ENCODE assay signal across 9 cellular contexts in genomic region chr4:158778065-158778711, GRCh38.
DNase-seq lines count a peak whose midpoint lies in the region; ATAC-seq lines count a peak whose summit lies in the region.
"Had no signal": no experiment of that assay in that cellular context is flagged by ENCODE, and none has a peak within 500 bp of the region (broad histone marks: within the 10 kb centered on the region; RNA-seq: fewer than 3 reads in every experiment).

No MANE protein-coding gene starts in this region.

- H3K9ac ChIP-seq in adipocyte (ENCODE audit: low read length): peak overlapping the region; percentile 31

- DNase-seq in adipocyte (ENCODE audit: low read depth): no peak
- DNase-seq in NCI-H2196 (lab: John Stamatoyannopoulos, UW; ENCODE audit: unreplicated experiment): no peak
- DNase-seq in AG08396 (ENCODE audit: low spot score): no peak
- no peak for DNase-seq in HuH-7 (ENCODE audit: low spot score)
- DNase-seq in RKO (ENCODE audit: low spot score): no peak

- H3K4me3 ChIP-seq in ACC112 (ENCODE audit: low read depth, low read length) (peak overlapping the region; percentile 31; the same call in 1 of the 2 replicates), adipocyte (ENCODE audit: low read length) (no peak overlapping the region)
- H3K4me3 ChIP-seq: thoracic aorta had no signal

- H2AFZ ChIP-seq in ACC112 (ENCODE audit: low read length, unreplicated experiment): no peak overlapping the region

- no peak overlapping the region for H3K27ac ChIP-seq in ACC112 (ENCODE audit: low read depth, low read length)
- H3K27ac ChIP-seq: thoracic aorta had no signal

- H3K79me2 ChIP-seq in ACC112 (ENCODE audit: control insufficient read depth, insufficient read depth, low read length, unreplicated experiment): peaks cover 56% of the 10 kb centered on the region

- peak; percentile 100 for ATAC-seq in GM19351 (IDR thresholded peaks at IDR 0.05; ENCODE audit: unreplicated experiment)
- peak; percentile 97 for ATAC-seq in HG03196 (IDR thresholded peaks at IDR 0.05; ENCODE audit: unreplicated experiment)

- H3K27me3 ChIP-seq in ACC112 (ENCODE audit: insufficient read depth, low read length): no peaks in the 10 kb centered on the region
- H3K27me3 ChIP-seq in adipocyte (replicated peaks; ENCODE audit: control insufficient read depth, insufficient read depth, low read length): no peaks in the 10 kb centered on the region

- H3K4me1 ChIP-seq in ACC112 (ENCODE audit: control insufficient read depth, insufficient read depth, low read length, unreplicated experiment): peaks cover 36% of the 10 kb centered on the region
- peaks cover 52% of the 10 kb centered on the region for H3K4me1 ChIP-seq in adipocyte (ENCODE audit: control insufficient read depth, insufficient read depth, low read length)

- H3K36me3 ChIP-seq in ACC112 (ENCODE audit: insufficient read depth, low read length) (no peaks in the 10 kb centered on the region), adipocyte (ENCODE audit: control insufficient read depth, insufficient read depth, low read length, severe bottlenecking) (no peaks in the 10 kb centered on the region)
- H3K36me3 ChIP-seq: thoracic aorta had no signal

- H3K9me3 ChIP-seq in adipocyte (ENCODE audit: control insufficient read depth, low read length): no peaks in the 10 kb centered on the region
- H3K9me3 ChIP-seq: thoracic aorta had no signal
